ENCODE assay signal across 16 cellular contexts in genomic region chrX:9651737-9652136, GRCh38.
A peak's percentile ranks its signal among the peaks of the same experiment; 100 is the strongest.
DNase-seq lines count a peak whose midpoint lies in the region; ATAC-seq and TF ChIP-seq lines count a peak whose summit lies in the region.
"Had no signal": no experiment of that assay in that cellular context is flagged by ENCODE, and none has a peak within 500 bp of the region (broad histone marks: within the 10 kb centered on the region; RNA-seq: fewer than 3 reads in every experiment).

No MANE protein-coding gene starts in this region.

- peaks cover 4% of the 10 kb centered on the region for H3K36me3 Mint-ChIP-seq in chondrocyte (ENCODE audit: low read depth)

- no peak overlapping the region for H3K4me3 ChIP-seq in SJCRH30
- H3K4me3 ChIP-seq in right cardiac atrium (ENCODE audit: low read length), result no peak overlapping the region
- no peak overlapping the region for H3K4me3 ChIP-seq in testis
- H3K4me3 ChIP-seq: GM23248 had no signal

- H3K36me3 ChIP-seq in SJCRH30 (peaks cover 13% of the 10 kb centered on the region; the same call in 1 of the 2 replicates), testis (ENCODE audit: low read depth, missing control alignments) (no peaks in the 10 kb centered on the region)

- 38% methylated on average over 9 of the region's 9 CpGs for WGBS in right cardiac atrium
- WGBS in testis, 2 donors, result 17 to 32% methylated on average over 3 to 9 of the region's 9 CpGs

- H3K9me3 Mint-ChIP-seq in chondrocyte (ENCODE audit: low read depth), result peaks cover 10% of the 10 kb centered on the region
- H3K9me3 Mint-ChIP-seq: CD8-positive, alpha-beta T cell had no signal

- TF ChIP-seq POLR2A in testis (IDR thresholded peaks at IDR 0.05), result no peak

- H3K9me3 ChIP-seq in SJCRH30 (replicated peaks), result no peaks in the 10 kb centered on the region
- H3K9me3 ChIP-seq in right cardiac atrium (ENCODE audit: control insufficient read depth, low read length), result no peaks in the 10 kb centered on the region
- H3K9me3 ChIP-seq in testis, result no peaks in the 10 kb centered on the region

- intact Hi-C loops in Right ventricle myocardium inferior (cut with DNase I) (no loop called here), cardiac septum (cut with DNase I) (no loop called here), right cardiac atrium (cut with DNase I) (no loop called here), testis (cut with DNase I; ENCODE audit: low total_unique reads) (no loop called here)

- H3K27me3 ChIP-seq in SJCRH30, result no peaks in the 10 kb centered on the region
- no peaks in the 10 kb centered on the region for H3K27me3 ChIP-seq in right cardiac atrium (ENCODE audit: control insufficient read depth, insufficient read depth)
- H3K27me3 ChIP-seq in testis, result no peaks in the 10 kb centered on the region

- no peak overlapping the region for H3K27ac Mint-ChIP-seq in chondrocyte (ENCODE audit: unreplicated experiment)
- H3K27ac Mint-ChIP-seq: CD8-positive, alpha-beta T cell had no signal

- no peaks in the 10 kb centered on the region for H3K4me1 Mint-ChIP-seq in chondrocyte (ENCODE audit: low read depth)
- H3K4me1 Mint-ChIP-seq: CD14-positive monocyte had no signal

- H3K27ac ChIP-seq in SJCRH30 (no peak overlapping the region), right cardiac atrium (ENCODE audit: low read length) (no peak overlapping the region), testis (no peak overlapping the region)
- H3K27ac ChIP-seq: GM23248, HL-60 had no signal

- H3K4me1 ChIP-seq in SJCRH30, result no peaks in the 10 kb centered on the region
- peaks cover 5% of the 10 kb centered on the region for H3K4me1 ChIP-seq in right cardiac atrium (ENCODE audit: control insufficient read depth, insufficient read depth, low read length)
- no peaks in the 10 kb centered on the region for H3K4me1 ChIP-seq in testis

- no peaks in the 10 kb centered on the region for H3K27me3 Mint-ChIP-seq in chondrocyte (ENCODE audit: low read depth)

- ATAC-seq in Right ventricle myocardium inferior (peak; percentile 56), right cardiac atrium (peak in 1 of 2 donors; percentile 51), GM18498 (IDR thresholded peaks at IDR 0.05; ENCODE audit: unreplicated experiment) (no peak)
- ATAC-seq: CD8-positive, alpha-beta T cell; HCT116 had no signal

- DNase-seq in Right ventricle myocardium inferior (ENCODE audit: missing footprints) (no peak), cardiac septum (ENCODE audit: low spot score) (no peak), SJCRH30 (peak; percentile 22 to 39), right cardiac atrium (peak in 2 of 3 donors; percentile 56 to 68), testis (peak; percentile 31), chondrocyte (ENCODE audit: low spot score) (no peak), T-helper 9 cell (no peak)
- DNase-seq: CD8-positive, alpha-beta T cell; COR-L47; DMS53; GF-D8; GM23248 had no signal

- TF ChIP-seq CTCF in testis (IDR thresholded peaks at IDR 0.05) (no peak), chondrocyte (IDR thresholded peaks at IDR 0.05) (no peak)

- no peak overlapping the region for H3K4me3 Mint-ChIP-seq in chondrocyte (ENCODE audit: unreplicated experiment)
- H3K4me3 Mint-ChIP-seq: CD14-positive monocyte; CD8-positive, alpha-beta T cell had no signal

Comparison
In these comparisons a context has a peak if more than half of its experiments do, and no peak if none do; other contexts are left out.
1. DNase-seq: peak in SJCRH30 (2 of 2), right cardiac atrium (2 of 3) and testis (single experiment); none in Right ventricle myocardium inferior (single experiment), cardiac septum (single experiment), chondrocyte (single experiment) and T-helper 9 cell (single experiment).